ENCODE assay signal across 17 cellular contexts in the genomic region with DNA sequence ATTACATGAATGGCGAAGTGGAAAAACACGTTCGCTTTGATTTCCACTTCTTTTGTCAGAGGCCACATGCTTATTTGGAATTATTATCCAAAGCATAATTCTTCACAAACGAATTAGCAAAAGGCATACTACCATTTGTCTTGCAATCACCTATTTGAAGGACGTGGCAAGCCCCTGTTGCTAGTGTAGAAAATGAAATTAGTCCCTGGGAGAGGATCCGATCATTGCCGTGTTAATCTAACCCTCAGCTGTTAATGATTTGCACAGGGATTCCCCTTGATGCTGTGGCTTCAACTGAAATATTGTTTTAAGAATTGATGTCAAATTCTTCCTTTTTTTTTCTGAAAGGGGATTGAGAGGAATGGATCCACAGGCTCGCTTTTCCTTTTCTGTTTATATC.
DNase-seq lines count a peak whose midpoint lies in the region; ATAC-seq and TF ChIP-seq lines count a peak whose summit lies in the region.
"Had no signal": no experiment of that assay in that cellular context is flagged by ENCODE, and none has a peak within 500 bp of the region (broad histone marks: within the 10 kb centered on the region; RNA-seq: fewer than 3 reads in every experiment).

No MANE protein-coding gene starts in this region.

- in situ Hi-C loops in ACHN (cut with HindIII; ENCODE audit: low pct_ligation_motif_present, low pct_unique_long_range_greater_than_20kb, low sequenced_read_pairs): no loop called here

- POLR2A ChIA-PET in RWPE1 (lab: Yijun Ruan, JAX; ENCODE audit: low non-redundant PET): no interaction called here

- H3K27ac ChIP-seq in RWPE1: no peak overlapping the region
- H3K27ac ChIP-seq: colonic mucosa, hepatocyte had no signal

- CTCF ChIA-PET in RWPE1 (lab: Yijun Ruan, JAX): no interaction called here

- ATAC-seq in HG03432 (IDR thresholded peaks at IDR 0.05; ENCODE audit: unreplicated experiment) (peak; percentile 62), HG03439 (IDR thresholded peaks at IDR 0.05; ENCODE audit: unreplicated experiment) (no peak), GM18511 (IDR thresholded peaks at IDR 0.05; ENCODE audit: unreplicated experiment) (no peak), HG02981 (IDR thresholded peaks at IDR 0.05; ENCODE audit: unreplicated experiment) (no peak)
- ATAC-seq: natural killer cell had no signal

- TF ChIP-seq CTCF in RWPE1 (conservative IDR thresholded peaks at IDR 0.05; ENCODE audit: low read depth): no peak

- peak; percentile 57 for DNase-seq in ACHN
- DNase-seq in SHP77 treated with DMSO at 0.1 percent for 48 hours (lab: John Stamatoyannopoulos, UW): peak; percentile 71
- peak; percentile 35 for DNase-seq in midbrain (lab: John Stamatoyannopoulos, UW)
- DNase-seq in RWPE1 (ENCODE audit: low spot score): no peak
- DNase-seq: activated effector memory CD4-positive, alpha-beta T cell treated with anti-CD3 and anti-CD28 coated beads, Interleukin-2, amount 50 U/mL, for 16 hours; aorta; colonic mucosa; H9; natural killer cell; NCI-H1105 treated with DMSO at 0.1 percent for 48 hours; NCI-H226; stimulated activated CD4-positive, alpha-beta T cell treated with anti-CD3 and anti-CD28 coated beads, Interleukin-1b, Interleukin-23, amount 100 ng/mL, for 48 hours had no signal
